Comparison of ENCODE assay signal across 1 cellular context in genomic region chr10:49325916-49326783, GRCh38.
TF ChIP-seq lines count a peak whose summit lies in the region.

No MANE protein-coding gene starts in this region.

TF ChIP-seq in WTC11, 78 proteins besides CTCF, POLR2A, EP300 and RAD21:
- TF ChIP-seq ZNF532 (CRISPR knock-in tag; IDR thresholded peaks at IDR 0.05; ENCODE audit: borderline replicate concordance): no peak
- no peak for TF ChIP-seq ZNF416 (CRISPR knock-in tag; IDR thresholded peaks at IDR 0.05)
- TF ChIP-seq FOXJ3 (CRISPR knock-in tag; IDR thresholded peaks at IDR 0.05; ENCODE audit: borderline replicate concordance): no peak
- no peak for TF ChIP-seq GABPB1 (CRISPR knock-in tag; IDR thresholded peaks at IDR 0.05)
- no peak for TF ChIP-seq ZNF219 (CRISPR knock-in tag; IDR thresholded peaks at IDR 0.05; ENCODE audit: borderline replicate concordance)
- TF ChIP-seq PREB (CRISPR knock-in tag; IDR thresholded peaks at IDR 0.05; ENCODE audit: borderline replicate concordance): no peak
- TF ChIP-seq AR (CRISPR knock-in tag; IDR thresholded peaks at IDR 0.05): no peak
- no peak for TF ChIP-seq ZNF138 (CRISPR knock-in tag; conservative IDR thresholded peaks at IDR 0.05)
- no peak for TF ChIP-seq ZNF512 (CRISPR knock-in tag; IDR thresholded peaks at IDR 0.05; ENCODE audit: borderline replicate concordance)
- no peak for TF ChIP-seq ZNF671 (CRISPR knock-in tag; IDR thresholded peaks at IDR 0.05)
- no peak for TF ChIP-seq JUN (CRISPR knock-in tag; IDR thresholded peaks at IDR 0.05)
- TF ChIP-seq USF1 (CRISPR knock-in tag; IDR thresholded peaks at IDR 0.05): no peak
- TF ChIP-seq IRF2 (CRISPR knock-in tag; IDR thresholded peaks at IDR 0.05; ENCODE audit: borderline replicate concordance, low read depth): no peak
- no peak for TF ChIP-seq SMAD3 (CRISPR knock-in tag; IDR thresholded peaks at IDR 0.05; ENCODE audit: borderline replicate concordance)
- no peak for TF ChIP-seq ARID4B (CRISPR knock-in tag; IDR thresholded peaks at IDR 0.05; ENCODE audit: borderline replicate concordance)
- TF ChIP-seq ZNF263 (CRISPR knock-in tag; IDR thresholded peaks at IDR 0.05; ENCODE audit: low read depth): no peak
- no peak for TF ChIP-seq ZMAT4 (CRISPR knock-in tag; IDR thresholded peaks at IDR 0.05)
- no peak for TF ChIP-seq KAT7 (CRISPR knock-in tag; IDR thresholded peaks at IDR 0.05; ENCODE audit: borderline replicate concordance)
- no peak for TF ChIP-seq EMX1 (CRISPR knock-in tag; IDR thresholded peaks at IDR 0.05)
TF ChIP-seq in WTC11: peak in this region for 0.
